ENCODE assay signal across 1 cellular context in the genomic region with DNA sequence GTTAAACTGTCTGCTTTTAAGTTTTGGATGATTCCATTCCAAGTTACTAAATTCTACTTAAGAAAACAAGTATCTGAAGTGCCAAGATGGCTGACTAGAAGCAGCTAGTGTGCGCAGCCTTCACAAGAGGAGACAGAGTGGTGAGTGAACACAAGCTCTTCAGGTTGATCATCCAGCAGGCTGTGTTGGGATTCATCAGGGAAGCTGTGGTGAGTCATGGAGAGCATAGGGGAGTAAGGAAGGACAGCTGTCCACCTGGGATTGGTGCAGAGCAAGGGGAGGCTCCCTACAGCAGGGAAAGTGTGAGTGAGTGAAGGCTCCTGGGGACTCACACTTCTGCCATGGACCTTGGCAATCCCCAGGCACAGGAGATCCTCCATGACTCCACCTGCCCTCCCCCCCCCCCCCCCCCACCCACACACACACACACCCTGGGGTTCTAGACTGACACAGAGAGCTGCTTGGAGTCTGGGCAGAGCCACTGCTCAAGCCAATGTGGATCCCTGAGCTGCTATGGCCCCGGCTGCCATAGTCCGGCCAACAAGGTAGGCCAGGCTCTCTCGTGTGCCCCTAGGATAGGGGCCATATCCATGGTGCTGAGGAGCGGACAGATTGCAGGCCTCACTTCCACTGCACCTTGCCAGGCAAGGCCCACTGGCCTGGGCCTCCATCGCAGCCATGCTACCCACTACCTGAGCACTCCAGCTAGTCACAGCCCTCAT.
TF ChIP-seq lines count a peak whose summit lies in the region.

No MANE protein-coding gene starts in this region.

TF ChIP-seq in GM23338, 12 proteins besides CTCF, POLR2A, EP300 and RAD21 (continued from another document):
- TF ChIP-seq ZNF462 (CRISPR knock-in tag; IDR thresholded peaks at IDR 0.05), result no peak
- no peak for TF ChIP-seq ZNF114 (CRISPR knock-in tag; IDR thresholded peaks at IDR 0.05)
- no peak for TF ChIP-seq POLR2AphosphoS5 (IDR thresholded peaks at IDR 0.05; ENCODE audit: low read depth)
- TF ChIP-seq JUNB (IDR thresholded peaks at IDR 0.05; ENCODE audit: unreplicated experiment), result no peak
- no peak for TF ChIP-seq CREB1 (CRISPR knock-in tag; IDR thresholded peaks at IDR 0.05; ENCODE audit: low read depth)
- no peak for TF ChIP-seq ZNF331 (CRISPR knock-in tag; IDR thresholded peaks at IDR 0.05; ENCODE audit: low read depth)
- no peak for TF ChIP-seq EZH2 (IDR thresholded peaks at IDR 0.05; ENCODE audit: low read depth, unreplicated experiment)
- no peak for TF ChIP-seq STAT1 (IDR thresholded peaks at IDR 0.05; ENCODE audit: unreplicated experiment)
- no peak for TF ChIP-seq EZH2phosphoT487 (IDR thresholded peaks at IDR 0.05; ENCODE audit: unreplicated experiment)
- TF ChIP-seq REST (IDR thresholded peaks at IDR 0.05; ENCODE audit: unreplicated experiment), result no peak
- TF ChIP-seq NANOG (IDR thresholded peaks at IDR 0.05; ENCODE audit: borderline replicate concordance), result no peak
TF ChIP-seq in GM23338: peak in this region for 0.
